ENCODE assay signal across 22 cellular contexts in genomic region chr5:82255844-82256243, GRCh38. TPM values are rescaled to one million over a fixed set of nuclear protein-coding genes. Genes with fewer than 3 reads are reported as not detected.
DNase-seq lines count a peak whose midpoint lies in the region; ATAC-seq, FAIRE-seq and TF ChIP-seq lines count a peak whose summit lies in the region.
"Had no signal": no experiment of that assay in that cellular context is flagged by ENCODE, and none has a peak within 500 bp of the region (broad histone marks: within the 10 kb centered on the region; RNA-seq: fewer than 3 reads in every experiment).

No MANE protein-coding gene starts in this region.

- H4K8ac ChIP-seq in mesenchymal stem cell (ENCODE audit: low read length): no peak overlapping the region

- H3K18ac ChIP-seq in mesenchymal stem cell (ENCODE audit: low read depth in 1 of 2, low read length in 2 of 2): no peak overlapping the region

- CTCF ChIA-PET in GM12878 (lab: Yijun Ruan, JAX): interaction anchor here (0.5 to 3.1 kb wide), 8 partner anchors 9 to 1345 kb away, joined by 3 to 12 read pairs (median 4); no protein-coding TSS in a partner anchor

- H3K36me3 Mint-ChIP-seq in activated T-cell treated with anti-CD3 and anti-CD28 coated beads, Interleukin-2, amount 50 U/mL, for 24 hours (ENCODE audit: low read depth): peaks cover 7% of the 10 kb centered on the region

- FAIRE-seq in GM12878 (lab: Jason Lieb, UNC): no peak

- SMC1A ChIA-PET in GM12878 (lab: Charles Lee; ENCODE audit: uncharacterized antibody, unreplicated experiment): interaction anchor here (0.6 to 2.4 kb wide), 11 partner anchors 8 to 747 kb away, joined by 3 to 10 read pairs (median 3); no protein-coding TSS in a partner anchor

- no TSS peak for BruUV-seq in GM12878 (replicated peaks; lab: Mats Ljungman, UMichigan)

- H3K36me3 ChIP-seq in GM12878 (ENCODE audit: control insufficient read depth in 2 of 2, insufficient read depth in 2 of 2, low read length in 1 of 2): no peaks in the 10 kb centered on the region
- H3K36me3 ChIP-seq in mesenchymal stem cell (ENCODE audit: control insufficient read depth in 1 of 2, insufficient read depth in 2 of 2, low read depth in 1 of 2, low read length in 2 of 2): no peaks in the 10 kb centered on the region

- H3K27me3 Mint-ChIP-seq in activated T-cell treated with anti-CD3 and anti-CD28 coated beads, Interleukin-2, amount 50 U/mL, for 24 hours: no peaks in the 10 kb centered on the region
- H3K27me3 Mint-ChIP-seq: CD4-positive, alpha-beta memory T cell had no signal

- no peaks in the 10 kb centered on the region for H3K9me3 ChIP-seq in GM12878 (replicated peaks; ENCODE audit: control insufficient read depth, insufficient read depth, low read length)
- H3K9me3 ChIP-seq in mesenchymal stem cell (ENCODE audit: control insufficient read depth, low read length): no peaks in the 10 kb centered on the region
- H3K9me3 ChIP-seq: BLaER1 treated with 17β-estradiol and CSF1 and Interleukin-3, amounts not matched to agents 10 nM and 100 nM; Caco-2 had no signal

- no peak for DNase-seq in activated T-cell treated with anti-CD3 and anti-CD28 coated beads, Interleukin-2, amount 50 U/mL, for 24 hours
- DNase-seq in activated T-cell treated with anti-CD3 and anti-CD28 coated beads for 4 hours: no peak
- no peak for DNase-seq in GM12878 (ENCODE audit: low read depth, low spot score)
- DNase-seq in mesenchymal stem cell: peak; percentile 50
- no peak for DNase-seq in NCI-H1436 (lab: John Stamatoyannopoulos, UW)
- DNase-seq: 8988T; Caco-2; CD4-positive, alpha-beta memory T cell; DMS 273 treated with DMSO at 0.1 percent for 48 hours; DMS79 treated with DMSO at 0.1 percent for 48 hours; Kasumi-1; NCI-H1092 treated with DMSO at 0.1 percent for 48 hours; NCI-H146; NCI-H2029; NCI-H226; NCI-H510A treated with DMSO at 0.1 percent for 48 hours; NCI-H748 treated with DMSO at 0.1 percent for 48 hours; SHP77; SW 1271 had no signal

- RAD21 ChIA-PET in GM12878 (lab: Charles Lee; ENCODE audit: unreplicated experiment): interaction anchor here (0.7 kb wide), 1 partner anchor 9 kb away, joined by 3 read pairs; no protein-coding TSS in a partner anchor

- no peak overlapping the region for H3K23ac ChIP-seq in mesenchymal stem cell (ENCODE audit: low read length in 2 of 2)

- H3K79me2 ChIP-seq in GM12878 (ENCODE audit: control insufficient read depth, insufficient read depth, low read length): no peaks in the 10 kb centered on the region

- no peak for TF ChIP-seq CTCF in GM12878 (IDR thresholded peaks at IDR 0.05 in 2 of 3, conservative IDR thresholded peaks at IDR 0.05 in 1 of 3; ENCODE audit: control insufficient read depth in 2 of 3, extremely low read depth in 1 of 3, insufficient read depth in 1 of 3, low read depth in 3 of 3, low read length in 3 of 3)

- no peak overlapping the region for H3K14ac ChIP-seq in mesenchymal stem cell (ENCODE audit: low read length in 2 of 2)

- no peak overlapping the region for H2BK5ac ChIP-seq in mesenchymal stem cell (ENCODE audit: low read depth, low read length, poor library complexity, severe bottlenecking)

- H3K27me3 ChIP-seq in GM12878 (replicated peaks in 1 of 2; ENCODE audit: control insufficient read depth in 2 of 2, insufficient read depth in 2 of 2, low read length in 1 of 2): no peaks in the 10 kb centered on the region
- H3K27me3 ChIP-seq in mesenchymal stem cell (ENCODE audit: control insufficient read depth in 1 of 2, insufficient read depth in 1 of 2, low read length in 2 of 2): no peaks in the 10 kb centered on the region
- H3K27me3 ChIP-seq: BLaER1 treated with 17β-estradiol and CSF1 and Interleukin-3, amounts not matched to agents 10 nM and 100 nM had no signal

- H3K4ac ChIP-seq in mesenchymal stem cell (ENCODE audit: low read depth in 1 of 2, low read length in 2 of 2): no peak overlapping the region

- H3K4me2 ChIP-seq in GM12878 (ENCODE audit: control insufficient read depth, insufficient read depth) (no peak overlapping the region), mesenchymal stem cell (ENCODE audit: low read length, poor library complexity, severe bottlenecking) (no peak overlapping the region)

- H3K79me1 ChIP-seq in mesenchymal stem cell (replicated peaks; ENCODE audit: low read length, poor library complexity, severe bottlenecking): no peaks in the 10 kb centered on the region

- H3K4me3 ChIP-seq in GM12878 (no peak overlapping the region), mesenchymal stem cell (ENCODE audit: insufficient read depth in 1 of 2, low read depth in 1 of 2, low read length in 2 of 2) (no peak overlapping the region)
- H3K4me3 ChIP-seq: BLaER1 treated with 17β-estradiol and CSF1 and Interleukin-3, amounts not matched to agents 10 nM and 100 nM had no signal

- no peak overlapping the region for H3K4me3 Mint-ChIP-seq in activated T-cell treated with anti-CD3 and anti-CD28 coated beads, Interleukin-2, amount 50 U/mL, for 24 hours
- H3K4me3 Mint-ChIP-seq: CD4-positive, alpha-beta memory T cell had no signal

- WGBS in GM12878 (ENCODE audit: insufficient coverage, insufficient replicate concordance, low lambda C conversion rate, missing lambda C conversion rate): 9% methylated on average over 1 of the region's 1 CpG
- WGBS in mesenchymal stem cell: 29% methylated on average over 1 of the region's 1 CpG

- no peak for TF ChIP-seq RAD21 in GM12878 (IDR thresholded peaks at IDR 0.05; ENCODE audit: insufficient read depth, low read depth, low read length)

- H3K4me1 ChIP-seq in GM12878 (ENCODE audit: control insufficient read depth, insufficient read depth, low read length) (no peaks in the 10 kb centered on the region), mesenchymal stem cell (ENCODE audit: control insufficient read depth, insufficient read depth, low read depth, low read length) (no peaks in the 10 kb centered on the region)
- H3K4me1 ChIP-seq: Caco-2 had no signal

- H3K27ac ChIP-seq in GM12878 (ENCODE audit: control insufficient read depth, insufficient read depth) (no peak overlapping the region), mesenchymal stem cell (ENCODE audit: low read length, poor library complexity, severe bottlenecking) (no peak overlapping the region)

- in situ Hi-C loops in GM12878 (cut with MboI): no loop called here

- no peak overlapping the region for H2AFZ ChIP-seq in GM12878 (ENCODE audit: control insufficient read depth, low read depth, low read length)
- H2AFZ ChIP-seq in mesenchymal stem cell (ENCODE audit: low read depth, low read length): no peak overlapping the region

- TF ChIP-seq POLR2A in GM12878 (IDR thresholded peaks at IDR 0.05; ENCODE audit: low read depth, low read length): no peak

- H2AK5ac ChIP-seq in mesenchymal stem cell (ENCODE audit: low read length, severe bottlenecking): no peak overlapping the region

- intact Hi-C loops in GM12878 (cut with micrococcal nuclease; ENCODE audit: unreplicated experiment): no loop called here

- ATAC-seq in GM12878: peak; percentile 24; the same call in 2 of the 3 replicates
- ATAC-seq in GM21526 (IDR thresholded peaks at IDR 0.05; ENCODE audit: low FRiP score, unreplicated experiment): no peak
- ATAC-seq in HG03108 (IDR thresholded peaks at IDR 0.05; ENCODE audit: unreplicated experiment): no peak

- H3K9me3 Mint-ChIP-seq in activated T-cell treated with anti-CD3 and anti-CD28 coated beads, Interleukin-2, amount 50 U/mL, for 24 hours: no peaks in the 10 kb centered on the region
- H3K9me3 Mint-ChIP-seq: CD4-positive, alpha-beta memory T cell had no signal

- no peak overlapping the region for H4K91ac ChIP-seq in mesenchymal stem cell (ENCODE audit: low read length)

- H3K9ac ChIP-seq in GM12878 (ENCODE audit: control insufficient read depth, insufficient read depth, low read length) (no peak overlapping the region), mesenchymal stem cell (ENCODE audit: low read length) (no peak overlapping the region)

- TF ChIP-seq EP300 in GM12878 (IDR thresholded peaks at IDR 0.05; ENCODE audit: borderline replicate concordance in 1 of 2, control insufficient read depth in 1 of 2, low read depth in 2 of 2, low read length in 2 of 2): no peak

- H2BK15ac ChIP-seq in mesenchymal stem cell (ENCODE audit: low read depth, poor library complexity, severe bottlenecking): no peak overlapping the region

- H3K27ac Mint-ChIP-seq in activated T-cell treated with anti-CD3 and anti-CD28 coated beads, Interleukin-2, amount 50 U/mL, for 24 hours: peak overlapping the region; percentile 39

- POLR2A ChIA-PET in GM12878 (lab: Charles Lee): no interaction called here

- H2BK120ac ChIP-seq in mesenchymal stem cell (ENCODE audit: low read depth, low read length): no peak overlapping the region

- no peaks in the 10 kb centered on the region for H4K20me1 ChIP-seq in GM12878 (ENCODE audit: control insufficient read depth, insufficient read depth)
- H4K20me1 ChIP-seq: BLaER1 treated with 17β-estradiol and CSF1 and Interleukin-3, amounts not matched to agents 10 nM and 100 nM had no signal

- peaks cover 5% of the 10 kb centered on the region for H3K4me1 Mint-ChIP-seq in activated T-cell treated with anti-CD3 and anti-CD28 coated beads, Interleukin-2, amount 50 U/mL, for 24 hours (ENCODE audit: low read depth)

- H2BK12ac ChIP-seq in mesenchymal stem cell (ENCODE audit: low read length in 2 of 2): no peak overlapping the region

TF ChIP-seq in GM12878, 131 proteins besides CTCF, POLR2A, EP300 and RAD21 (continues in another document):
- TF ChIP-seq CBX5 (IDR thresholded peaks at IDR 0.05; ENCODE audit: low read depth): no peak

RNA-seq across cellular contexts. Expression of gene RPS23, which starts 22.3 kb away (rescaled TPM):
- total RNA-seq in GM12878 (2013; cell fraction: nucleolus; rRNA removed): 439 and 600 TPM in 2 replicates
- total RNA-seq in GM12878 (2014; rRNA removed): 4,230 and 4,954 TPM in 2 replicates
- 7,078 and 7,478 TPM in 2 replicates for total RNA-seq in GM12878 (2014; rRNA removed; fragmentation: Illumina TruSeq; extraction: Trizol)
- 3,391 and 3,614 TPM in 2 replicates for total RNA-seq in GM12878 (2021)
- polyA plus RNA-seq in GM12878 (2011; ENCODE audit: low read depth): 25,071 TPM
- polyA plus RNA-seq in GM12878 (2011; rRNA removed): 3,410 and 4,618 TPM in 2 replicates
- 4,104 and 5,041 TPM in 2 replicates for polyA plus RNA-seq in GM12878 (2011; cell fraction: cytosol; rRNA removed)
- 1,886 and 2,128 TPM in 2 replicates for polyA plus RNA-seq in GM12878 (2011; cell fraction: nucleus; rRNA removed)
- polyA plus RNA-seq in GM12878 (2012): 9,354 and 10,457 TPM in 2 replicates
- polyA plus RNA-seq in GM12878 (2014; fragmentation: Illumina TruSeq; extraction: Trizol): 6,283 and 8,176 TPM in 2 replicates
- 1,000 to 10,000 TPM; 6,503 to 7,117 TPM for polyA plus RNA-seq in GM12878 (2014; fragmentation: Nextera tagmentation; extraction: Ambion mirVana)
- polyA plus RNA-seq in GM12878 (2014; rRNA removed): 5,781 and 8,145 TPM in 2 replicates
- polyA plus RNA-seq in GM12878 (2016; fragmentation: Nextera tagmentation; extraction: Ambion mirVana): 1,000 to 10,000 TPM; 2,489 to 2,538 TPM
- 2,846 and 2,987 TPM in 2 replicates for polyA minus RNA-seq in GM12878 (2011; rRNA and poly(A)+ RNA removed)
- 551 and 634 TPM in 2 replicates for polyA minus RNA-seq in GM12878 (2011; cell fraction: cytosol; rRNA and poly(A)+ RNA removed)
- polyA minus RNA-seq in GM12878 (2011; cell fraction: nucleus; rRNA and poly(A)+ RNA removed): 106 and 126 TPM in 2 replicates
- polyA plus RNA-seq in mesenchymal stem cell (2013, experiment 1 of 2): 2,982 TPM
- polyA plus RNA-seq in mesenchymal stem cell (2013, experiment 2 of 2): 3,039 TPM
